In the genomic region with DNA sequence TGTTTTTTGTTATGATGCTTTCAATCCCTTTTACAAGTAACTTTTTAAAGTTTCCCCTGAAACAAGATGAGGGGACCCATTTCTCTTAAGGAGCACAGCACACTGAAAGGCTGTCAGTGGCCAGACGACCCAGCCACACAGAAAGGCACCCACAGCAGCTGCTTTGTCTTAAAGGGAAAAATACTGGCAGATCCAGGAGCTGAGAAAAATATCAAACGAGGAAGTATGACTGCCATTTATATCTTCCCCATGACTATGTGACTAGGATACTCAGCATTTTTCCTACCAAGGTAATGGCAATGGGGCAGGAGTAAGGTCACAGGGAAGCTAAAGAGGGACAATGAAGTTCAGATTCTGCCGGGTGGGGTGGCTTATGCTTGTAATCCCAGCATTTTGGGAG, we compare ENCODE assay signal across 29 cellular contexts. TPM values are rescaled to one million over a fixed set of nuclear protein-coding genes. Genes with fewer than 3 reads are reported as not detected.
DNase-seq lines count a peak whose midpoint lies in the region; ATAC-seq and TF ChIP-seq lines count a peak whose summit lies in the region.
"Had no signal": no experiment of that assay in that cellular context is flagged by ENCODE, and none has a peak within 500 bp of the region (broad histone marks: within the 10 kb centered on the region; RNA-seq: fewer than 3 reads in every experiment).

No MANE protein-coding gene starts in this region.

- intact Hi-C loops in PC-9 (cut with micrococcal nuclease; ENCODE audit: unreplicated experiment) (no loop called here), psoas muscle (cut with DNase I) (loop anchor here (2.0 kb wide), 2 partner anchors 15 to 17 kb away; no protein-coding TSS in a partner anchor), Caco-2 (cut with micrococcal nuclease; ENCODE audit: unreplicated experiment) (no loop called here)

- peaks cover 65% of the 10 kb centered on the region for H3K4me1 ChIP-seq in PC-9 (replicated peaks; ENCODE audit: insufficient read depth)
- H3K4me1 ChIP-seq in psoas muscle, result peaks cover 74% of the 10 kb centered on the region
- peaks cover 9% of the 10 kb centered on the region; the same call in 1 of the 2 replicates for H3K4me1 ChIP-seq in Caco-2

- peaks cover 65% of the 10 kb centered on the region for H3F3A ChIP-seq in PC-9 (ENCODE audit: insufficient read depth, low read depth)

- peaks cover 84% of the 10 kb centered on the region for H3K79me2 ChIP-seq in PC-9 (ENCODE audit: low read depth)

- POLR2A ChIA-PET in PC-9 (lab: Charles Lee; ENCODE audit: unreplicated experiment) (no interaction called here), Caco-2 (lab: Charles Lee) (no interaction called here)

- WGBS in psoas muscle, 3 donors, result 41 to 58% (median 46%) methylated on average over 3 of the region's 3 CpGs

- H3K4me3 ChIP-seq in PC-9 (no peak overlapping the region), psoas muscle (no peak overlapping the region), Caco-2 (ENCODE audit: low read depth, low read length) (no peak overlapping the region)
- H3K4me3 ChIP-seq: A549, GM12878 had no signal

- H3K9me3 ChIP-seq in PC-9 (ENCODE audit: insufficient read depth, low read depth) (no peaks in the 10 kb centered on the region; the same call in 1 of the 2 replicates), psoas muscle (no peaks in the 10 kb centered on the region), Caco-2 (no peaks in the 10 kb centered on the region)
- H3K9me3 ChIP-seq: A549 had no signal

- H3K4me3 Mint-ChIP-seq in HFFc6 (no peak overlapping the region), mesothelial cell of epicardium (no peak overlapping the region), Caco-2 (ENCODE audit: unreplicated experiment) (no peak overlapping the region)
- H3K4me3 Mint-ChIP-seq: CD4-positive, alpha-beta memory T cell had no signal

- H3K27ac ChIP-seq in PC-9 (peak overlapping the region; percentile 97; the same call in 1 of the 2 replicates), psoas muscle (peak overlapping the region; percentile 84)
- H3K27ac ChIP-seq: A549, RWPE1 had no signal

- BruUV-seq in PC-9 (replicated peaks; lab: Mats Ljungman, UMichigan) (no TSS peak), Caco-2 (replicated peaks; lab: Mats Ljungman, UMichigan) (no TSS peak)

- no peak overlapping the region for H3K4me2 ChIP-seq in PC-9
- H3K4me2 ChIP-seq: A549 had no signal

- H3K9me3 Mint-ChIP-seq in HFFc6 (no peaks in the 10 kb centered on the region), mesothelial cell of epicardium (no peaks in the 10 kb centered on the region), Caco-2 (ENCODE audit: unreplicated experiment) (no peaks in the 10 kb centered on the region)
- H3K9me3 Mint-ChIP-seq: CD4-positive, alpha-beta memory T cell had no signal

- H3K27ac Mint-ChIP-seq in HFFc6 (peak overlapping the region; percentile 60; the same call in 1 of the 2 replicates), mesothelial cell of epicardium (peak overlapping the region; percentile 74), Caco-2 (ENCODE audit: unreplicated experiment) (no peak overlapping the region)

- TF ChIP-seq CTCF in HFFc6 (IDR thresholded peaks at IDR 0.05) (no peak), PC-9 (conservative IDR thresholded peaks at IDR 0.05) (no peak), mesothelial cell of epicardium (IDR thresholded peaks at IDR 0.05; ENCODE audit: unreplicated experiment) (no peak), psoas muscle (IDR thresholded peaks at IDR 0.05) (no peak), Caco-2 (IDR thresholded peaks at IDR 0.05; ENCODE audit: insufficient read depth in 1 of 2, low read depth in 1 of 2, low read length in 1 of 2, severe bottlenecking in 1 of 2, unreplicated experiment in 1 of 2) (no peak)

- CTCF ChIA-PET in PC-9 (lab: Charles Lee), result no interaction called here
- CTCF ChIA-PET in Caco-2 (lab: Charles Lee), result no interaction called here

- H3K9me2 ChIP-seq in PC-9 (ENCODE audit: insufficient read depth), result no peaks in the 10 kb centered on the region

- H3K4me1 Mint-ChIP-seq in HFFc6 (ENCODE audit: low read depth), result peaks cover 63% of the 10 kb centered on the region
- H3K4me1 Mint-ChIP-seq in mesothelial cell of epicardium, result peaks cover 22% of the 10 kb centered on the region
- peaks cover 18% of the 10 kb centered on the region for H3K4me1 Mint-ChIP-seq in Caco-2 (ENCODE audit: low read depth, unreplicated experiment)

- H3K27me3 ChIP-seq in PC-9 (ENCODE audit: insufficient read depth, low read depth) (no peaks in the 10 kb centered on the region), psoas muscle (ENCODE audit: insufficient read depth in 3 of 3, low read length in 2 of 3) (no peaks in the 10 kb centered on the region), Caco-2 (replicated peaks; ENCODE audit: control insufficient read depth, insufficient read depth, low read length) (no peaks in the 10 kb centered on the region)

- DNase-seq in HFFc6, result no peak
- peak in 1 of 2 experiments; percentile 29 for DNase-seq in PC-9
- DNase-seq in mesothelial cell of epicardium (ENCODE audit: low spot score in 2 of 2, unreplicated experiment in 2 of 2), result no peak
- DNase-seq in psoas muscle, result no peak
- no peak for DNase-seq in pons (ENCODE audit: low spot score)
- no peak for DNase-seq in Caco-2
- DNase-seq: C1 segment of cervical spinal cord; CD4-positive, alpha-beta memory T cell; COR-L47; GDM1; GOT3; Kasumi-1; NCI-H1092 treated with DMSO at 0.1 percent for 48 hours; NCI-H1436; NCI-H187; NCI-H2081 treated with DMSO at 0.1 percent for 48 hours; NCI-H2171; NCI-H226; NCI-H510A; NCI-H69; SHP77 treated with DMSO at 0.1 percent for 48 hours had no signal

- H2AFZ ChIP-seq in PC-9, result no peak overlapping the region

- H3K36me3 ChIP-seq in PC-9 (ENCODE audit: low read depth), result peaks cover 41% of the 10 kb centered on the region
- H3K36me3 ChIP-seq in psoas muscle (ENCODE audit: insufficient read depth in 1 of 2, low read depth in 1 of 2), result peaks cover 0 to 13% of the 10 kb centered on the region in 2 donors
- H3K36me3 ChIP-seq in Caco-2 (ENCODE audit: control insufficient read depth, insufficient read depth, low read length), result no peaks in the 10 kb centered on the region

- H3K36me3 Mint-ChIP-seq in HFFc6 (ENCODE audit: low read depth), result peaks cover 16% of the 10 kb centered on the region
- peaks cover 5% of the 10 kb centered on the region for H3K36me3 Mint-ChIP-seq in mesothelial cell of epicardium
- H3K36me3 Mint-ChIP-seq in Caco-2 (ENCODE audit: insufficient read depth, unreplicated experiment), result peaks cover 9% of the 10 kb centered on the region

- ATAC-seq in psoas muscle (no peak), GM19328 (IDR thresholded peaks at IDR 0.05; ENCODE audit: unreplicated experiment) (no peak)
- ATAC-seq: A549, GM12878, HCT116, Panc1 had no signal

- no peaks in the 10 kb centered on the region for H4K20me1 ChIP-seq in PC-9 (ENCODE audit: insufficient read depth)

- H3K27me3 Mint-ChIP-seq in HFFc6 (ENCODE audit: insufficient read depth) (no peaks in the 10 kb centered on the region; the same call in 1 of the 2 replicates), mesothelial cell of epicardium (ENCODE audit: low read depth) (no peaks in the 10 kb centered on the region), Caco-2 (ENCODE audit: insufficient read depth, unreplicated experiment) (no peaks in the 10 kb centered on the region)
- H3K27me3 Mint-ChIP-seq: CD4-positive, alpha-beta memory T cell had no signal

RNA-seq across cellular contexts. Expression of gene ABCC5, which starts 15.9 kb away (rescaled TPM):
- 10 to 100 TPM; 16.6 to 19.6 (median 17.4) TPM for total RNA-seq in HFFc6 (2021; fragmentation: NEBNext Ultra II Directional; extraction: Animal tissue kit (Norgen Biotek cat#: 25700))
- total RNA-seq in PC-9 (2021) (133 and 151 TPM in 2 replicates), mesothelial cell of epicardium (60.4 to 63.4 TPM (median 62.3 TPM) in 3 replicates), psoas muscle (10 to 100 TPM; 34.4 to 94.2 (median 55.6) TPM), Caco-2 (2022) (21.3 and 22.4 TPM in 2 replicates)
- polyA plus RNA-seq in psoas muscle, result 10 to 100 TPM; 24.5 to 70.9 (median 61.1) TPM

RNA-seq across cellular contexts. Expression of gene HTR3D, which starts 29.8 kb away (rescaled TPM):
- total RNA-seq in HFFc6 (2021; fragmentation: NEBNext Ultra II Directional; extraction: Animal tissue kit (Norgen Biotek cat#: 25700)), result not detected
- total RNA-seq in PC-9 (2021), result not detected in 2 replicates
- total RNA-seq in mesothelial cell of epicardium, result not detected in 3 replicates
- total RNA-seq in psoas muscle, result not detected
- not detected for polyA plus RNA-seq in psoas muscle
- total RNA-seq in Caco-2 (2022), result not detected in 2 replicates
- total RNA-seq: CD4-positive, alpha-beta memory T cell; GM12878; HT-29; M059J had no signal
- polyA plus RNA-seq: A549; CD4-positive, alpha-beta memory T cell; GM12878 had no signal

RNA-seq across cellular contexts. Expression of gene HTR3C, which starts 51.1 kb away (rescaled TPM):
- not detected for total RNA-seq in HFFc6 (2021; fragmentation: NEBNext Ultra II Directional; extraction: Animal tissue kit (Norgen Biotek cat#: 25700))
- not detected in 2 replicates for total RNA-seq in PC-9 (2021)
- not detected in 3 replicates for total RNA-seq in mesothelial cell of epicardium
- total RNA-seq in psoas muscle, result not detected
- polyA plus RNA-seq in psoas muscle, result not detected
- not detected in 2 replicates for total RNA-seq in Caco-2 (2022)
- total RNA-seq: CD4-positive, alpha-beta memory T cell; GM12878; HT-29 had no signal
- polyA plus RNA-seq: A549; CD4-positive, alpha-beta memory T cell; GM12878 had no signal

Comparison
In these comparisons a context has a peak if more than half of its experiments do, and no peak if none do; other contexts are left out.
1. intact Hi-C loops: an anchor here in psoas muscle (2.0 kb wide); none called in PC-9 and Caco-2.